8 cellular contexts compared by ENCODE assay signal in genomic region chr20:51497542-51498467, GRCh38.
DNase-seq lines count a peak whose midpoint lies in the region.

No MANE protein-coding gene starts in this region.

- peak; percentile 23 for DNase-seq in activated CD4-positive, CD25-positive, alpha-beta regulatory T cell treated with anti-CD3 and anti-CD28 coated beads, Interleukin-2, amount 50 U/mL, for 16 hours (ENCODE audit: low read depth, low spot score)
- DNase-seq in activated CD4-positive, CD25-positive, alpha-beta regulatory T cell treated with anti-CD3 and anti-CD28 coated beads, Interleukin-2, amount 50 U/mL, for 72 hours, result no peak
- DNase-seq in T-helper 1 cell, result peak in 4 of 5 donors; percentile 30 to 52 (median 40)
- peak; percentile 62 for DNase-seq in central memory CD4-positive, alpha-beta T cell
- peak; percentile 75 for DNase-seq in stimulated activated CD4-positive, alpha-beta T cell treated with anti-CD3 and anti-CD28 coated beads, Interleukin-15, amount 100 ng/mL, for 24 hours
- DNase-seq in NCI-H2081 (lab: John Stamatoyannopoulos, UW), result no peak
- DNase-seq in NCI-H2227 treated with DMSO at 0.1 percent for 48 hours (lab: John Stamatoyannopoulos, UW), result no peak
- DNase-seq in DMS153 treated with DMSO at 0.1 percent for 48 hours (lab: John Stamatoyannopoulos, UW; ENCODE audit: unreplicated experiment), result no peak

Comparison
In these comparisons a context has a peak if more than half of its experiments do, and no peak if none do; other contexts are left out.
1. DNase-seq: peak in activated CD4-positive, CD25-positive, alpha-beta regulatory T cell treated with anti-CD3 and anti-CD28 coated beads, Interleukin-2, amount 50 U/mL, for 16 hours (single experiment), T-helper 1 cell (4 of 5), central memory CD4-positive, alpha-beta T cell (single experiment) and stimulated activated CD4-positive, alpha-beta T cell treated with anti-CD3 and anti-CD28 coated beads, Interleukin-15, amount 100 ng/mL, for 24 hours (single experiment); none in activated CD4-positive, CD25-positive, alpha-beta regulatory T cell treated with anti-CD3 and anti-CD28 coated beads, Interleukin-2, amount 50 U/mL, for 72 hours (single experiment), NCI-H2081 (0 of 2), NCI-H2227 treated with DMSO at 0.1 percent for 48 hours (single experiment) and DMS153 treated with DMSO at 0.1 percent for 48 hours (single experiment).